In the genomic region with DNA sequence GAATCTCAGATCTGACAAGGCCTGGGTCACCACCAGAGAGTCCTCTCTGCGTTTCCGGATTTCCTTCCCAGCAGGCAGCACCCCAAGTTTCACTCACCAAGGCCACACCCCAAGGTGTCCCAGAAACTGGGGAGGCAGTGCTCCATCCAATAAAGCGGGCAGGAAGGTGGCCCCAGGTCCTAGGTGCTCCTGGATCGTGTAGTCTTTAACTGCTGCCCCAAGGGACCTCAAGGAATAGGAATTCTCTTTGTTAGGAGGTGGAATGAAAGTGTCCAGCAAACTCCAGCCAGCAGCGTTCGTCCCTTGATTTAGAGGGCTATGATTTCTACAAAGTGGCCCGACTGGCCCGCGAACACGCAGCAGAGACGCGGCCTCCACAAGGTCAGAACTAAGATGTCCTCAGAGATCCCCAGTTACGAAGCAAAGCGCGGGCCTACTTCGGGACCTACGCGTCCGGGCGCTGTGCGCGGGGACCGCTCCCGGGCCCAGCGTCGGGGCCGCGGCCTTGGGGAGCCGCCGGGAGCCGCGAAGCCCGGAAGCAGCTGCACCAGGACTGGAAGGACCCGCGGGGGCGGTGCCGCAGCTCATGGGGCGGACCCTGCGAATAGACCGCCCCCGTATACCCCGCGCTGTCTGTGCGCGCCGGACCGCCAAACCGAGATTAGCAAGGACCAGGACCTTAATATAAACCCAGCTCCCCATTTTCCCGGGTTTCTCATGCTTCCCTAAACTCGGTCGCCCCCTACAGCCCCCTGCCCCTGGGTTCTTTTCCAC, we compare ENCODE assay signal across 8 cellular contexts. TPM values are rescaled to one million over a fixed set of nuclear protein-coding genes. Genes with fewer than 3 reads are reported as not detected.
A peak's percentile ranks its signal among the peaks of the same experiment; 100 is the strongest.
DNase-seq lines count a peak whose midpoint lies in the region; ATAC-seq and TF ChIP-seq lines count a peak whose summit lies in the region.

A gene with protein sequence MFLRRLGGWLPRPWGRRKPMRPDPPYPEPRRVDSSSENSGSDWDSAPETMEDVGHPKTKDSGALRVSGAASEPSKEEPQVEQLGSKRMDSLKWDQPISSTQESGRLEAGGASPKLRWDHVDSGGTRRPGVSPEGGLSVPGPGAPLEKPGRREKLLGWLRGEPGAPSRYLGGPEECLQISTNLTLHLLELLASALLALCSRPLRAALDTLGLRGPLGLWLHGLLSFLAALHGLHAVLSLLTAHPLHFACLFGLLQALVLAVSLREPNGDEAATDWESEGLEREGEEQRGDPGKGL (minus strand): TSS at position 555 of the 774 bp plus-strand sequence. CDS start 831 bp downstream, outside the sequence.

- H3K9ac ChIP-seq in liver (ENCODE audit: low read depth in 1 of 2, low read length in 2 of 2): peak within 1 kb of the TSS; percentile 87 to 96

- DNase-seq in GM13977 (ENCODE audit: low spot score) (peak; percentile 88), NCI-H69 (lab: John Stamatoyannopoulos, UW) (peak; percentile 94), dermis microvascular lymphatic vessel endothelial cell (ENCODE audit: low read depth in 2 of 2) (peak; percentile 63 to 88), cortex of kidney (lab: John Stamatoyannopoulos, UW) (no peak)
- peak; percentile 62 to 64 for DNase-seq in activated CD4-positive, alpha-beta T cell treated with anti-CD3 and anti-CD28 coated beads, Interleukin-2, amount 50 U/mL, for 4 hours
- DNase-seq in stimulated activated CD4-positive, alpha-beta T cell treated with anti-CD3 and anti-CD28 coated beads, Interleukin-4, amount 100 ng/mL, for 24 hours: peak; percentile 76

- H3K9me3 ChIP-seq in liver (ENCODE audit: control insufficient read depth in 4 of 4, low read length in 3 of 4): no peaks in the 10 kb centered on the region

- under 1% methylated on average over 51 of the region's 51 CpGs for WGBS in liver

- no peak for TF ChIP-seq RAD21 in liver (IDR thresholded peaks at IDR 0.05)

- in situ Hi-C loops in GM13977 (cut with MboI; ENCODE audit: low pct_unique_long_range_greater_than_20kb, low sequenced_read_pairs, unreplicated experiment): no loop called here

- peaks cover 20 to 77% (median 66%) of the 10 kb centered on the region in 4 donors for H3K4me1 ChIP-seq in liver (ENCODE audit: control insufficient read depth in 4 of 4, insufficient read depth in 4 of 4, low read length in 3 of 4)

- TF ChIP-seq CTCF in GM13977 (IDR thresholded peaks at IDR 0.05; ENCODE audit: extremely low read depth, insufficient read depth, missing control alignments) (no peak), liver (IDR thresholded peaks at IDR 0.05; ENCODE audit: low read depth, low read length, missing input control) (no peak)

- peak within 1 kb of the TSS; percentile 81 to 90 for H3K27ac ChIP-seq in liver (ENCODE audit: low read depth in 1 of 2, low read length in 2 of 2)

- H3K4me3 ChIP-seq in liver (ENCODE audit: low read depth in 1 of 3, low read length in 3 of 3): peak within 1 kb of the TSS; percentile 65 to 82 (median 67)

- peaks cover 0 to 7% (median 6%) of the 10 kb centered on the region in 4 donors for H3K36me3 ChIP-seq in liver (ENCODE audit: control insufficient read depth in 4 of 4, insufficient read depth in 3 of 4, low read depth in 1 of 4, low read length in 3 of 4)

- ATAC-seq in HG03280 (IDR thresholded peaks at IDR 0.05; ENCODE audit: unreplicated experiment): peak; percentile 53

- H3K27me3 ChIP-seq in liver (ENCODE audit: control insufficient read depth in 4 of 4, insufficient read depth in 4 of 4, low read length in 3 of 4): no peaks in the 10 kb centered on the region

TF ChIP-seq in liver, 16 proteins besides CTCF, POLR2A, EP300 and RAD21:
- TF ChIP-seq, protein P1, sequence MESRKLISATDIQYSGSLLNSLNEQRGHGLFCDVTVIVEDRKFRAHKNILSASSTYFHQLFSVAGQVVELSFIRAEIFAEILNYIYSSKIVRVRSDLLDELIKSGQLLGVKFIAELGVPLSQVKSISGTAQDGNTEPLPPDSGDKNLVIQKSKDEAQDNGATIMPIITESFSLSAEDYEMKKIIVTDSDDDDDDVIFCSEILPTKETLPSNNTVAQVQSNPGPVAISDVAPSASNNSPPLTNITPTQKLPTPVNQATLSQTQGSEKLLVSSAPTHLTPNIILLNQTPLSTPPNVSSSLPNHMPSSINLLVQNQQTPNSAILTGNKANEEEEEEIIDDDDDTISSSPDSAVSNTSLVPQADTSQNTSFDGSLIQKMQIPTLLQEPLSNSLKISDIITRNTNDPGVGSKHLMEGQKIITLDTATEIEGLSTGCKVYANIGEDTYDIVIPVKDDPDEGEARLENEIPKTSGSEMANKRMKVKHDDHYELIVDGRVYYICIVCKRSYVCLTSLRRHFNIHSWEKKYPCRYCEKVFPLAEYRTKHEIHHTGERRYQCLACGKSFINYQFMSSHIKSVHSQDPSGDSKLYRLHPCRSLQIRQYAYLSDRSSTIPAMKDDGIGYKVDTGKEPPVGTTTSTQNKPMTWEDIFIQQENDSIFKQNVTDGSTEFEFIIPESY (IDR thresholded peaks at IDR 0.05): no peak
- TF ChIP-seq GABPA (IDR thresholded peaks at IDR 0.05 in 1 of 2, conservative IDR thresholded peaks at IDR 0.05 in 1 of 2) (peak in 1 of 2 donors; percentile 63), FOXA1 (IDR thresholded peaks at IDR 0.05) (no peak), FOXA2 (IDR thresholded peaks at IDR 0.05) (no peak), HNF4A (conservative IDR thresholded peaks at IDR 0.05) (no peak), RXRA (IDR thresholded peaks at IDR 0.05) (no peak), SP1 (IDR thresholded peaks at IDR 0.05) (peak; percentile 19), JUND (IDR thresholded peaks at IDR 0.05) (no peak), HNF4G (IDR thresholded peaks at IDR 0.05) (no peak), NR2F2 (IDR thresholded peaks at IDR 0.05) (no peak), EGR1 (IDR thresholded peaks at IDR 0.05; ENCODE audit: low read depth in 2 of 2) (peak; percentile 61 to 91), TAF1 (conservative IDR thresholded peaks at IDR 0.05) (no peak), YY1 (IDR thresholded peaks at IDR 0.05) (peak; percentile 13)
- TF ChIP-seq, protein P2, sequence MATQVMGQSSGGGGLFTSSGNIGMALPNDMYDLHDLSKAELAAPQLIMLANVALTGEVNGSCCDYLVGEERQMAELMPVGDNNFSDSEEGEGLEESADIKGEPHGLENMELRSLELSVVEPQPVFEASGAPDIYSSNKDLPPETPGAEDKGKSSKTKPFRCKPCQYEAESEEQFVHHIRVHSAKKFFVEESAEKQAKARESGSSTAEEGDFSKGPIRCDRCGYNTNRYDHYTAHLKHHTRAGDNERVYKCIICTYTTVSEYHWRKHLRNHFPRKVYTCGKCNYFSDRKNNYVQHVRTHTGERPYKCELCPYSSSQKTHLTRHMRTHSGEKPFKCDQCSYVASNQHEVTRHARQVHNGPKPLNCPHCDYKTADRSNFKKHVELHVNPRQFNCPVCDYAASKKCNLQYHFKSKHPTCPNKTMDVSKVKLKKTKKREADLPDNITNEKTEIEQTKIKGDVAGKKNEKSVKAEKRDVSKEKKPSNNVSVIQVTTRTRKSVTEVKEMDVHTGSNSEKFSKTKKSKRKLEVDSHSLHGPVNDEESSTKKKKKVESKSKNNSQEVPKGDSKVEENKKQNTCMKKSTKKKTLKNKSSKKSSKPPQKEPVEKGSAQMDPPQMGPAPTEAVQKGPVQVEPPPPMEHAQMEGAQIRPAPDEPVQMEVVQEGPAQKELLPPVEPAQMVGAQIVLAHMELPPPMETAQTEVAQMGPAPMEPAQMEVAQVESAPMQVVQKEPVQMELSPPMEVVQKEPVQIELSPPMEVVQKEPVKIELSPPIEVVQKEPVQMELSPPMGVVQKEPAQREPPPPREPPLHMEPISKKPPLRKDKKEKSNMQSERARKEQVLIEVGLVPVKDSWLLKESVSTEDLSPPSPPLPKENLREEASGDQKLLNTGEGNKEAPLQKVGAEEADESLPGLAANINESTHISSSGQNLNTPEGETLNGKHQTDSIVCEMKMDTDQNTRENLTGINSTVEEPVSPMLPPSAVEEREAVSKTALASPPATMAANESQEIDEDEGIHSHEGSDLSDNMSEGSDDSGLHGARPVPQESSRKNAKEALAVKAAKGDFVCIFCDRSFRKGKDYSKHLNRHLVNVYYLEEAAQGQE (IDR thresholded peaks at IDR 0.05): peak; percentile 42
- TF ChIP-seq, protein P3, sequence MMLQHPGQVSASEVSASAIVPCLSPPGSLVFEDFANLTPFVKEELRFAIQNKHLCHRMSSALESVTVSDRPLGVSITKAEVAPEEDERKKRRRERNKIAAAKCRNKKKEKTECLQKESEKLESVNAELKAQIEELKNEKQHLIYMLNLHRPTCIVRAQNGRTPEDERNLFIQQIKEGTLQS (IDR thresholded peaks at IDR 0.05): no peak

RNA-seq across cellular contexts. Expression of the gene that starts here (rescaled TPM):
- 15.8 and 22.9 TPM in 2 replicates for total RNA-seq in dermis microvascular lymphatic vessel endothelial cell
- total RNA-seq in liver: 10 to 100 TPM in 1 of 2 donors, 1 to 10 TPM in 1; 8.1 to 10.8 TPM
- 1 to 10 TPM; 2.0 to 6.7 TPM for polyA plus RNA-seq in liver
